In genomic region chr19:6711078-6711361, GRCh38 we compare ENCODE assay signal across 1 cellular context.
TF ChIP-seq lines count a peak whose summit lies in the region.

No MANE protein-coding gene starts in this region.

TF ChIP-seq in H1, 55 proteins besides CTCF, POLR2A, EP300 and RAD21:
- TF ChIP-seq SIRT6 (IDR thresholded peaks at IDR 0.05; ENCODE audit: low read length) (no peak), RXRA (IDR thresholded peaks at IDR 0.05; ENCODE audit: insufficient read depth, low read depth, low read length) (no peak), TAF1 (IDR thresholded peaks at IDR 0.05; ENCODE audit: low read depth, low read length) (no peak), SP2 (IDR thresholded peaks at IDR 0.05; ENCODE audit: low read length) (no peak), CBX8 (IDR thresholded peaks at IDR 0.05; ENCODE audit: borderline replicate concordance, low read depth, low read length) (no peak), ZNF274 (IDR thresholded peaks at IDR 0.05; ENCODE audit: borderline replicate concordance, extremely low read depth, low read length) (no peak)
